ENCODE assay signal across 18 cellular contexts in genomic region chr13:29170451-29171082, GRCh38.
DNase-seq lines count a peak whose midpoint lies in the region; ATAC-seq and TF ChIP-seq lines count a peak whose summit lies in the region.
"Had no signal": no experiment of that assay in that cellular context is flagged by ENCODE, and none has a peak within 500 bp of the region (broad histone marks: within the 10 kb centered on the region; RNA-seq: fewer than 3 reads in every experiment).

No MANE protein-coding gene starts in this region.

- no peak for DNase-seq in Right ventricle myocardium superior
- DNase-seq in right atrium auricular region (ENCODE audit: low spot score) = no peak
- DNase-seq in DMS 273 (lab: John Stamatoyannopoulos, UW; ENCODE audit: unreplicated experiment) = peak; percentile 86
- DNase-seq in RPMI8226 = peak; percentile 63
- peak; percentile 64 for DNase-seq in left kidney (ENCODE audit: low read depth, low spot score)
- no peak for DNase-seq in NCI-H187 (lab: John Stamatoyannopoulos, UW)
- no peak for DNase-seq in kidney glomerular epithelial cell (lab: John Stamatoyannopoulos, UW)
- DNase-seq: 8988T; ACHN; Calu3; CD4-positive, CD25-positive, alpha-beta regulatory T cell; DMS153; DMS79 treated with DMSO at 0.1 percent for 48 hours; EL; GDM1 had no signal

- H3K27ac ChIP-seq in right atrium auricular region = peak overlapping the region in 1 of 2 donors; percentile 52
- H3K27ac ChIP-seq: BLaER1 treated with 17β-estradiol and CSF1 and Interleukin-3, amounts not matched to agents 10 nM and 100 nM had no signal

- H3K27me3 ChIP-seq in right atrium auricular region = no peaks in the 10 kb centered on the region
- H3K27me3 ChIP-seq: BLaER1 treated with 17β-estradiol and CSF1 and Interleukin-3, amounts not matched to agents 10 nM and 100 nM had no signal

- H3K4me3 ChIP-seq in right atrium auricular region = no peak overlapping the region
- H3K4me3 ChIP-seq: BLaER1 treated with 17β-estradiol and CSF1 and Interleukin-3, amounts not matched to agents 10 nM and 100 nM; HAP-1 had no signal

- no peaks in the 10 kb centered on the region for H3K9me3 ChIP-seq in right atrium auricular region

- no peak for TF ChIP-seq CTCF in right atrium auricular region (IDR thresholded peaks at IDR 0.05)

- intact Hi-C loops in Right ventricle myocardium superior (cut with DNase I) = no loop called here

- no peak for TF ChIP-seq POLR2A in GM18505 (IDR thresholded peaks at IDR 0.05; ENCODE audit: borderline replicate concordance, extremely low read depth, insufficient read depth, insufficient read length)

- ATAC-seq in Right ventricle myocardium superior (ENCODE audit: poor library complexity) (peak; percentile 76), GM18505 (IDR thresholded peaks at IDR 0.05; ENCODE audit: unreplicated experiment) (no peak)

- H3K4me1 ChIP-seq in right atrium auricular region = peaks cover 0 to 17% of the 10 kb centered on the region in 2 donors
- H3K4me1 ChIP-seq: HAP-1 had no signal

- no peaks in the 10 kb centered on the region for H3K36me3 ChIP-seq in right atrium auricular region
- H3K36me3 ChIP-seq: BLaER1 treated with 17β-estradiol and CSF1 and Interleukin-3, amounts not matched to agents 10 nM and 100 nM; HAP-1 had no signal

Comparison
In these comparisons a context has a peak if more than half of its experiments do, and no peak if none do; other contexts are left out.
1. DNase-seq: peak in DMS 273 (single experiment), RPMI8226 (single experiment) and left kidney (single experiment); none in Right ventricle myocardium superior (single experiment), right atrium auricular region (single experiment), NCI-H187 (0 of 2) and kidney glomerular epithelial cell (single experiment).